ENCODE assay signal across 21 cellular contexts in the genomic region with DNA sequence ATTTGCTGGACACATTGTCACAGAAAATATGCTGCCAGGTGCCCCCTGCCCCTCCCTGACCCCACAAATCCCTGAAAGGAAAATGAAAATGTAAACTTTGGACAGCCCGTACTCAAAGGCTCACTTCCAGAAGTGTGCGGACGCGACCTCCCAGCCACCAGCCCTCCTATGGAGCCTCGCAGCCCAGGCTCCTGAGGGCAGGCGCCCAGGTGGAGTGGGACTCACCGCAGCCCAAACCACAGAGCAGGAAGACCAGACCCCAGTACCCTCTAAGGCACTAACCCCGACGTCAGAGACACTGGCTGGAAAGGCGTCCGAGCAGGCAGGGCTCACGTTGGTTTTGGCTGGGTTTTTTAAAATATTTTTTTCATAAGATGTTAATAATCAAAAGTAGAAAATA.
"Had no signal": no experiment of that assay in that cellular context is flagged by ENCODE, and none has a peak within 500 bp of the region (broad histone marks: within the 10 kb centered on the region; RNA-seq: fewer than 3 reads in every experiment).

No MANE protein-coding gene starts in this region.

- H3K27ac Mint-ChIP-seq: activated naive CD8-positive, alpha-beta T cell treated with anti-CD3 and anti-CD28 coated beads, Interleukin-2, amount 10 ng/mL, durations not matched to agents 7 days and 5 days; activated T-cell treated with anti-CD3 and anti-CD28 coated beads, Interleukin-2, amount 50 U/mL, for 24 hours; activated T-helper 2 cell treated with anti-CD3 and anti-CD28 coated beads, Interferon-gamma antibody, Interleukin-2, Interleukin-4, amounts not matched to agents 10 μg/mL and 5 μg/mL and 100 μg/mL, durations not matched to agents 14 hours and 24 hours and 36 hours; memory B cell; neural progenitor cell; stimulated activated effector memory CD8-positive, alpha-beta T cell treated with anti-CD3 and anti-CD28 coated beads, Interleukin-12 subunit alpha, Interleukin-12 subunit beta, amount 100 ng/mL, for 72 hours; type B pancreatic cell had no signal

- H3K9me3 Mint-ChIP-seq: activated naive CD8-positive, alpha-beta T cell treated with anti-CD3 and anti-CD28 coated beads, Interleukin-2, amount 10 ng/mL, durations not matched to agents 7 days and 5 days; activated T-cell treated with anti-CD3 and anti-CD28 coated beads, Interleukin-2, amount 50 U/mL, for 24 hours; activated T-helper 2 cell treated with anti-CD3 and anti-CD28 coated beads, Interferon-gamma antibody, Interleukin-2, Interleukin-4, amounts not matched to agents 10 μg/mL and 5 μg/mL and 100 μg/mL, durations not matched to agents 14 hours and 24 hours and 36 hours; memory B cell; naive B cell; neural progenitor cell; stimulated activated effector memory CD8-positive, alpha-beta T cell treated with anti-CD3 and anti-CD28 coated beads, Interleukin-12 subunit alpha, Interleukin-12 subunit beta, amount 100 ng/mL, for 72 hours; type B pancreatic cell had no signal

- H3K4me1 Mint-ChIP-seq: memory B cell, neural progenitor cell had no signal

- H3K36me3 Mint-ChIP-seq: naive B cell, neural progenitor cell, type B pancreatic cell had no signal

- DNase-seq: activated naive CD4-positive, alpha-beta T cell treated with Interleukin-2 at 50 U/mL for 16 hours; amygdala; caudate nucleus; colonic mucosa; erythroblast; naive B cell; sigmoid colon; stimulated activated CD4-positive, alpha-beta T cell treated with anti-CD3 and anti-CD28 coated beads, Interleukin-4, amount 100 ng/mL, for 24 hours; stomach; T-helper 1 cell; T1000; testis had no signal

- H3K4me3 Mint-ChIP-seq: activated naive CD8-positive, alpha-beta T cell treated with anti-CD3 and anti-CD28 coated beads, Interleukin-2, amount 10 ng/mL, durations not matched to agents 7 days and 5 days; activated T-cell treated with anti-CD3 and anti-CD28 coated beads, Interleukin-2, amount 50 U/mL, for 24 hours; memory B cell; naive B cell; neural progenitor cell; stimulated activated effector memory CD8-positive, alpha-beta T cell treated with anti-CD3 and anti-CD28 coated beads, Interleukin-12 subunit alpha, Interleukin-12 subunit beta, amount 100 ng/mL, for 72 hours; type B pancreatic cell had no signal

- ATAC-seq: activated CD4-positive, CD25-positive, alpha-beta regulatory T cell treated with anti-CD3 and anti-CD28 coated beads, Interleukin-2, amount 50 U/mL, for 24 hours; left lung; stimulated activated effector memory CD8-positive, alpha-beta T cell treated with anti-CD3 and anti-CD28 coated beads, Interleukin-12 subunit alpha, Interleukin-12 subunit beta, amount 100 ng/mL, for 72 hours had no signal

- H3K27me3 Mint-ChIP-seq: activated naive CD8-positive, alpha-beta T cell treated with anti-CD3 and anti-CD28 coated beads, Interleukin-2, amount 10 ng/mL, durations not matched to agents 7 days and 5 days; activated T-cell treated with anti-CD3 and anti-CD28 coated beads, Interleukin-2, amount 50 U/mL, for 24 hours; memory B cell; naive B cell; type B pancreatic cell had no signal
